In genomic region chr7:151693140-151693539, GRCh38 we compare ENCODE assay signal across 24 cellular contexts.
"Had no signal": no experiment of that assay in that cellular context is flagged by ENCODE, and none has a peak within 500 bp of the region (broad histone marks: within the 10 kb centered on the region; RNA-seq: fewer than 3 reads in every experiment).

No MANE protein-coding gene starts in this region.

- H3K27ac Mint-ChIP-seq: activated B cell treated with CpG ODN at 0.5 μM for 24 hours; activated naive CD8-positive, alpha-beta T cell treated with anti-CD3 and anti-CD28 coated beads for 36 hours; activated T-helper 2 cell treated with anti-CD3 and anti-CD28 coated beads, Interferon-gamma antibody, Interleukin-2, Interleukin-4, amounts not matched to agents 10 μg/mL and 5 μg/mL and 100 μg/mL, durations not matched to agents 14 hours and 24 hours and 36 hours; endodermal cell; natural killer cell treated with Interleukin-12 subunit alpha and Interleukin-12 subunit beta and Interleukin-15 and Interleukin-18, amount 100 ng/mL, for 72 hours; T-helper 17 cell had no signal

- H3K9me3 ChIP-seq: gastroesophageal sphincter, neutrophil, pancreas, sigmoid colon, thyroid gland had no signal

- H3K4me3 Mint-ChIP-seq: activated B cell treated with CpG ODN at 0.5 μM for 24 hours; activated naive CD8-positive, alpha-beta T cell treated with anti-CD3 and anti-CD28 coated beads for 36 hours; activated T-cell treated with anti-CD3 and anti-CD28 coated beads, Interleukin-2, amount 50 U/mL, for 4 hours; endodermal cell; natural killer cell treated with Interleukin-12 subunit alpha and Interleukin-12 subunit beta and Interleukin-15 and Interleukin-18, amount 100 ng/mL, for 72 hours; T-helper 17 cell had no signal

- H3K36me3 ChIP-seq: gastroesophageal sphincter, neutrophil, pancreas, sigmoid colon, thyroid gland had no signal

- H3K9me3 Mint-ChIP-seq: activated B cell treated with CpG ODN at 0.5 μM for 24 hours; activated naive CD8-positive, alpha-beta T cell treated with anti-CD3 and anti-CD28 coated beads for 36 hours; activated T-cell treated with anti-CD3 and anti-CD28 coated beads, Interleukin-2, amount 50 U/mL, for 4 hours; activated T-helper 2 cell treated with anti-CD3 and anti-CD28 coated beads, Interferon-gamma antibody, Interleukin-2, Interleukin-4, amounts not matched to agents 10 μg/mL and 5 μg/mL and 100 μg/mL, durations not matched to agents 14 hours and 24 hours and 36 hours; endodermal cell; natural killer cell treated with Interleukin-12 subunit alpha and Interleukin-12 subunit beta and Interleukin-15 and Interleukin-18, amount 100 ng/mL, for 72 hours had no signal

- H3K27ac ChIP-seq: gastroesophageal sphincter, neutrophil, pancreas, thyroid gland had no signal

- H3K4me2 ChIP-seq: smooth muscle cell had no signal

- H3K27me3 ChIP-seq: gastroesophageal sphincter, neutrophil, pancreas, sigmoid colon, thyroid gland had no signal

- DNase-seq: activated B cell treated with CpG ODN at 0.5 μM for 24 hours; activated CD4-positive, alpha-beta T cell treated with anti-CD3 and anti-CD28 coated beads for 4 hours; activated CD4-positive, alpha-beta T cell treated with anti-CD3 and anti-CD28 coated beads, Interleukin-2, amount 50 U/mL, for 48 hours; activated CD8-positive, alpha-beta memory T cell treated with anti-CD3 and anti-CD28 coated beads, Interleukin-2, amount 50 U/mL, for 48 hours; activated naive CD4-positive, alpha-beta T cell treated with Interleukin-2 at 50 U/mL for 16 hours; activated naive CD8-positive, alpha-beta T cell treated with anti-CD3 and anti-CD28 coated beads for 36 hours; activated T-cell treated with anti-CD3 and anti-CD28 coated beads, Interleukin-2, amount 50 U/mL, for 4 hours; head of caudate nucleus; islet precursor cell; midbrain; sigmoid colon; stimulated activated CD4-positive, alpha-beta T cell treated with anti-CD3 and anti-CD28 coated beads, Interleukin-4, amount 100 ng/mL, for 1 hour; stimulated activated naive CD4-positive, alpha-beta T cell treated with Interleukin-2 at 50 U/mL for 16 hours; SW 1271; T-helper 17 cell; thyroid gland had no signal

- H3K4me3 ChIP-seq: coronary artery, gastroesophageal sphincter, pancreas, sigmoid colon, smooth muscle cell, thyroid gland had no signal

- H3K27me3 Mint-ChIP-seq: activated B cell treated with CpG ODN at 0.5 μM for 24 hours; activated naive CD8-positive, alpha-beta T cell treated with anti-CD3 and anti-CD28 coated beads for 36 hours; natural killer cell treated with Interleukin-12 subunit alpha and Interleukin-12 subunit beta and Interleukin-15 and Interleukin-18, amount 100 ng/mL, for 72 hours; T-helper 17 cell had no signal

- ATAC-seq: activated T-cell treated with anti-CD3 and anti-CD28 coated beads, Interleukin-2, amount 50 U/mL, for 4 hours; gastroesophageal sphincter; natural killer cell treated with Interleukin-12 subunit alpha and Interleukin-12 subunit beta and Interleukin-15 and Interleukin-18, amount 100 ng/mL, for 72 hours; pancreas; T-helper 17 cell had no signal

- H3K36me3 Mint-ChIP-seq: activated naive CD8-positive, alpha-beta T cell treated with anti-CD3 and anti-CD28 coated beads for 36 hours; natural killer cell treated with Interleukin-12 subunit alpha and Interleukin-12 subunit beta and Interleukin-15 and Interleukin-18, amount 100 ng/mL, for 72 hours had no signal
